In genomic region chr10:105243381-105243780, GRCh38 we compare ENCODE assay signal across 27 cellular contexts.
"Had no signal": no experiment of that assay in that cellular context is flagged by ENCODE, and none has a peak within 500 bp of the region (broad histone marks: within the 10 kb centered on the region; RNA-seq: fewer than 3 reads in every experiment).

No MANE protein-coding gene starts in this region.

- DNase-seq: activated CD4-positive, alpha-beta memory T cell treated with anti-CD3 and anti-CD28 coated beads for 36 hours; activated CD4-positive, alpha-beta T cell treated with anti-CD3 and anti-CD28 coated beads, Interleukin-2, amount 10 ng/mL, durations not matched to agents 7 days and 5 days; activated CD8-positive, alpha-beta memory T cell treated with anti-CD3 and anti-CD28 coated beads, Interleukin-2, amount 50 U/mL, for 48 hours; activated effector memory CD4-positive, alpha-beta T cell treated with Interleukin-2 at 50 U/mL for 16 hours; activated naive CD4-positive, alpha-beta T cell treated with anti-CD3 and anti-CD28 coated beads, Interleukin-2, amount 10 ng/mL, durations not matched to agents 7 days and 5 days; activated T-cell treated with anti-CD3 and anti-CD28 coated beads, Interleukin-2, amount 50 U/mL, for 48 hours; amniotic stem cell; aorta; brain microvascular endothelial cell; Kasumi-1; KG1; MG63; NCI-H1048; NCI-H1105 treated with DMSO at 0.1 percent for 48 hours; NCI-H1436; NCI-H187; NCI-H2029 treated with DMSO at 0.1 percent for 48 hours; NCI-H2107; NCI-H2171; NCI-H510A; NCI-H526; NCI-H748 treated with DMSO at 0.1 percent for 48 hours; NK-92 treated with Interleukin-12 subunit alpha and Interleukin-12 subunit beta, amount 100 ng/mL, for 24 hours; PC-3; Right ventricle myocardium superior had no signal

- H3K4me3 ChIP-seq: MG63, Peyer's patch, SK-N-MC had no signal

- H3K27ac ChIP-seq: brain microvascular endothelial cell, Peyer's patch, SK-N-MC had no signal

- H3K36me3 ChIP-seq: brain microvascular endothelial cell, MG63, Peyer's patch had no signal

- ATAC-seq: PC-3 had no signal

- H3K9me3 ChIP-seq: MG63, Peyer's patch had no signal

- H3K27me3 ChIP-seq: brain microvascular endothelial cell, MG63, Peyer's patch had no signal
